ENCODE assay signal across 18 cellular contexts in genomic region chr1:227556288-227556687, GRCh38. TPM values are rescaled to one million over a fixed set of nuclear protein-coding genes. Genes with fewer than 3 reads are reported as not detected.
A peak's percentile ranks its signal among the peaks of the same experiment; 100 is the strongest.
DNase-seq lines count a peak whose midpoint lies in the region; ATAC-seq, FAIRE-seq and TF ChIP-seq lines count a peak whose summit lies in the region.
"Had no signal": no experiment of that assay in that cellular context is flagged by ENCODE, and none has a peak within 500 bp of the region (broad histone marks: within the 10 kb centered on the region; RNA-seq: fewer than 3 reads in every experiment).

No MANE protein-coding gene starts in this region.

- DNase-seq in HepG2 (ENCODE audit: low spot score) (no peak), right lobe of liver (no peak), bronchial epithelial cell (ENCODE audit: low read depth) (no peak), mucosa of descending colon (peak; percentile 52 to 57 (median 55)), smooth muscle cell (lab: John Stamatoyannopoulos, UW; ENCODE audit: unreplicated experiment) (no peak)
- DNase-seq: C1 segment of cervical spinal cord; Calu3; CD4-positive, alpha-beta memory T cell; COR-L47; DMS79; EL; GDM1; H9 had no signal

- no peak for TF ChIP-seq EP300 in HepG2 (IDR thresholded peaks at IDR 0.05; ENCODE audit: low read depth in 2 of 2, low read length in 2 of 2)
- TF ChIP-seq EP300 in HepG2 (CRISPR knock-in tag; IDR thresholded peaks at IDR 0.05; ENCODE audit: borderline replicate concordance): no peak

- peaks cover 8% of the 10 kb centered on the region for H3K9me3 ChIP-seq in HepG2 (ENCODE audit: low read length)
- peaks cover 0 to 12% (median 0%) of the 10 kb centered on the region in 4 donors for H3K9me3 ChIP-seq in right lobe of liver
- peaks cover 12% of the 10 kb centered on the region for H3K9me3 ChIP-seq in mucosa of descending colon
- H3K9me3 ChIP-seq in smooth muscle cell (replicated peaks; ENCODE audit: low read depth): no peaks in the 10 kb centered on the region

- TF ChIP-seq POLR2A in HepG2 (IDR thresholded peaks at IDR 0.05; ENCODE audit: insufficient read depth in 1 of 2, low read depth in 2 of 2, low read length in 2 of 2) (no peak), right lobe of liver (IDR thresholded peaks at IDR 0.05) (no peak)

- BruUV-seq in HepG2 (replicated peaks; lab: Mats Ljungman, UMichigan): no TSS peak

- ATAC-seq in HepG2 (no peak), right lobe of liver (no peak), mucosa of descending colon (peak; percentile 90), HG02610 (IDR thresholded peaks at IDR 0.05; ENCODE audit: unreplicated experiment) (no peak)
- ATAC-seq: GM12878, GM23338, HCT116 had no signal

- FAIRE-seq in HepG2 (lab: Jason Lieb, UNC) (no peak), bronchial epithelial cell (lab: Jason Lieb, UNC) (peak; percentile 50)
- FAIRE-seq: GM12878, GM19239 had no signal

- H2AFZ ChIP-seq in HepG2 (ENCODE audit: low read length): no peak overlapping the region
- no peak overlapping the region for H2AFZ ChIP-seq in smooth muscle cell (ENCODE audit: low read depth)
- H2AFZ ChIP-seq: GM23338 had no signal

- no peak for TF ChIP-seq CTCF in HepG2 (CRISPR knock-in tag; IDR thresholded peaks at IDR 0.05)
- TF ChIP-seq CTCF in right lobe of liver (IDR thresholded peaks at IDR 0.05): no peak
- no peak for TF ChIP-seq CTCF in bronchial epithelial cell (IDR thresholded peaks at IDR 0.05; ENCODE audit: insufficient read depth, low read length, severe bottlenecking)
- TF ChIP-seq CTCF in mucosa of descending colon (IDR thresholded peaks at IDR 0.05): no peak
- TF ChIP-seq CTCF in smooth muscle cell (IDR thresholded peaks at IDR 0.05; ENCODE audit: borderline replicate concordance, insufficient read depth, poor library complexity, severe bottlenecking): no peak

- no peak overlapping the region for H3K4me2 ChIP-seq in HepG2 (ENCODE audit: low read depth, low read length)
- H3K4me2 ChIP-seq in smooth muscle cell: no peak overlapping the region
- H3K4me2 ChIP-seq: GM23338 had no signal

- H3K4me1 ChIP-seq in HepG2 (ENCODE audit: insufficient read depth, low read length) (no peaks in the 10 kb centered on the region), right lobe of liver (no peaks in the 10 kb centered on the region), mucosa of descending colon (ENCODE audit: low read depth) (no peaks in the 10 kb centered on the region), smooth muscle cell (ENCODE audit: low read depth) (no peaks in the 10 kb centered on the region)

- CTCF ChIA-PET in HepG2 (lab: Yijun Ruan, JAX; ENCODE audit: low intra/inter-chr PET ratio, low total read pairs): no interaction called here

- POLR2A ChIA-PET in HepG2 (lab: Yijun Ruan, JAX): no interaction called here

- H3K79me2 ChIP-seq in HepG2 (ENCODE audit: insufficient read depth, low read length) (no peaks in the 10 kb centered on the region), smooth muscle cell (ENCODE audit: low read depth) (no peaks in the 10 kb centered on the region)

- H3F3A ChIP-seq in smooth muscle cell (ENCODE audit: low read depth): no peaks in the 10 kb centered on the region

- peaks cover 0 to 4% of the 10 kb centered on the region in 2 experiments; a peak in 1 of 5 replicates for H3K27me3 ChIP-seq in HepG2 (ENCODE audit: control insufficient read depth in 1 of 2, insufficient read depth in 2 of 2, low read length in 2 of 2)
- no peaks in the 10 kb centered on the region for H3K27me3 ChIP-seq in right lobe of liver
- H3K27me3 ChIP-seq in bronchial epithelial cell (ENCODE audit: control insufficient read depth, insufficient read depth, low read length): no peaks in the 10 kb centered on the region
- no peaks in the 10 kb centered on the region for H3K27me3 ChIP-seq in smooth muscle cell (ENCODE audit: low read depth)

- H3K4me3 ChIP-seq in HepG2 (replicated peaks in 1 of 3; ENCODE audit: insufficient read depth in 1 of 3, low read depth in 2 of 3, low read length in 3 of 3): no peak overlapping the region
- no peak overlapping the region for H3K4me3 ChIP-seq in right lobe of liver
- H3K4me3 ChIP-seq in bronchial epithelial cell (ENCODE audit: low read depth, low read length): no peak overlapping the region
- no peak overlapping the region for H3K4me3 ChIP-seq in mucosa of descending colon
- H3K4me3 ChIP-seq in smooth muscle cell: no peak overlapping the region
- H3K4me3 ChIP-seq: GM12878, GM23338 had no signal

- in situ Hi-C loops in HepG2 (cut with HindIII; ENCODE audit: extremely low pct_ligation_motif_present, low pct_unique_long_range_greater_than_20kb): no loop called here

- intact Hi-C loops in HepG2 (cut with micrococcal nuclease; ENCODE audit: unreplicated experiment): no loop called here
- intact Hi-C loops in right lobe of liver (cut with DNase I): no loop called here
- intact Hi-C loops in mucosa of descending colon (cut with DNase I, micrococcal nuclease): no loop called here

- H3K9ac ChIP-seq in HepG2 (ENCODE audit: insufficient read depth, low read depth, low read length) (no peak overlapping the region), smooth muscle cell (ENCODE audit: low read depth) (no peak overlapping the region)

- H3K27ac ChIP-seq in HepG2 (ENCODE audit: extremely low read length, insufficient read depth, low read length): no peak overlapping the region
- no peak overlapping the region for H3K27ac ChIP-seq in right lobe of liver
- no peak overlapping the region for H3K27ac ChIP-seq in smooth muscle cell (ENCODE audit: low read depth)

- 21% methylated on average over 7 of the region's 7 CpGs for WGBS in HepG2 (ENCODE audit: low lambda C conversion rate)
- WGBS in right lobe of liver (ENCODE audit: insufficient coverage, low coverage, low lambda C conversion rate, missing lambda C conversion rate): 93% methylated on average over 4 of the region's 7 CpGs
- 93% methylated on average over 7 of the region's 7 CpGs for whole genome bisulfite sequencing in smooth muscle cell (ENCODE audit: low lambda C conversion rate)

- H4K20me1 ChIP-seq in HepG2 (ENCODE audit: insufficient read depth, low read length): no peaks in the 10 kb centered on the region
- H4K20me1 ChIP-seq in smooth muscle cell (ENCODE audit: low read depth): no peaks in the 10 kb centered on the region

- TF ChIP-seq RAD21 in HepG2 (CRISPR knock-in tag; IDR thresholded peaks at IDR 0.05): no peak

- H3K36me3 ChIP-seq in HepG2 (replicated peaks in 1 of 2; ENCODE audit: control insufficient read depth in 1 of 2, insufficient read depth in 2 of 2, low read length in 2 of 2) (no peaks in the 10 kb centered on the region), right lobe of liver (no peaks in the 10 kb centered on the region), bronchial epithelial cell (ENCODE audit: control insufficient read depth, insufficient read depth, low read length) (no peaks in the 10 kb centered on the region), mucosa of descending colon (ENCODE audit: low read depth) (no peaks in the 10 kb centered on the region), smooth muscle cell (ENCODE audit: low read depth) (no peaks in the 10 kb centered on the region)

TF ChIP-seq in HepG2, 621 proteins besides CTCF, POLR2A, EP300 and RAD21:
- TF ChIP-seq TFAP4 (IDR thresholded peaks at IDR 0.05; ENCODE audit: borderline replicate concordance, low read depth): peak; percentile 32; the same call in 1 of the 2 replicates
- TF ChIP-seq SRY (CRISPR knock-in tag; IDR thresholded peaks at IDR 0.05): no peak

RNA-seq across cellular contexts. Expression of gene ZNF678, which starts 7.1 kb away (rescaled TPM):
- total RNA-seq in HepG2 (2016; rRNA removed; fragmentation: Illumina TruSeq; extraction: Trizol): 7.6 and 9.9 TPM in 2 replicates
- total RNA-seq in HepG2 (2016; cell fraction: cytosol; rRNA removed; fragmentation: Illumina TruSeq; extraction: Trizol; ENCODE audit: low read depth): 0.40 and 0.53 TPM in 2 replicates
- total RNA-seq in HepG2 (2016; cell fraction: insoluble cytoplasmic fraction; rRNA removed; fragmentation: Illumina TruSeq; extraction: Trizol): 7.4 and 9.3 TPM in 2 replicates
- total RNA-seq in HepG2 (2016; cell fraction: membrane; rRNA removed; fragmentation: Illumina TruSeq; extraction: Trizol): 1.8 and 2.4 TPM in 2 replicates
- total RNA-seq in HepG2 (2016; cell fraction: nucleus; rRNA removed; fragmentation: Illumina TruSeq; extraction: Trizol): 15.2 and 18.3 TPM in 2 replicates
- polyA plus RNA-seq in HepG2 (2011; rRNA removed): 1.6 and 2.0 TPM in 2 replicates
- polyA plus RNA-seq in HepG2 (2011; cell fraction: cytosol; rRNA removed): 0.75 and 0.87 TPM in 2 replicates
- polyA plus RNA-seq in HepG2 (2011; cell fraction: nucleus; rRNA removed): 1.7 and 1.9 TPM in 2 replicates
- polyA plus RNA-seq in HepG2 (2012): 1.9 and 2.2 TPM in 2 replicates
- polyA plus RNA-seq in HepG2 (2016; cell fraction: cytosol; fragmentation: Illumina TruSeq; extraction: Trizol; ENCODE audit: low read depth): 0.10 and 0.26 TPM in 2 replicates
- 4.4 and 4.6 TPM in 2 replicates for polyA plus RNA-seq in HepG2 (2016; cell fraction: insoluble cytoplasmic fraction; fragmentation: Illumina TruSeq; extraction: Trizol; ENCODE audit: low read depth)
- 0.60 and 0.65 TPM in 2 replicates for polyA plus RNA-seq in HepG2 (2016; cell fraction: membrane; fragmentation: Illumina TruSeq; extraction: Trizol; ENCODE audit: low read depth)
- 5.9 and 6.2 TPM in 2 replicates for polyA plus RNA-seq in HepG2 (2016; cell fraction: nucleus; fragmentation: Illumina TruSeq; extraction: Trizol; ENCODE audit: insufficient read depth, low read depth)
- 11.3 and 20.7 TPM in 2 replicates for polyA minus RNA-seq in HepG2 (2011; rRNA and poly(A)+ RNA removed; ENCODE audit: low replicate concordance)
- 3.2 and 5.0 TPM in 2 replicates for polyA minus RNA-seq in HepG2 (2011; cell fraction: cytosol; rRNA and poly(A)+ RNA removed)
- polyA minus RNA-seq in HepG2 (2011; cell fraction: nucleus; rRNA and poly(A)+ RNA removed): 31.5 and 33.5 TPM in 2 replicates
- 1 to 10 TPM; 2.4 to 4.8 (median 3.0) TPM for total RNA-seq in right lobe of liver
- 5.3 and 8.6 TPM in 2 replicates for total RNA-seq in bronchial epithelial cell
- total RNA-seq in mucosa of descending colon: 10 to 100 TPM in 1 of 3 donors, 1 to 10 TPM in 2; 6.8 to 10.4 (median 8.9) TPM
- total RNA-seq in smooth muscle cell: 8.7 and 10.3 TPM in 2 replicates
- polyA plus RNA-seq in smooth muscle cell: 1.1 and 2.1 TPM in 2 replicates

Comparison
In these comparisons a context has a peak if more than half of its experiments do, and no peak if none do; other contexts are left out.
1. DNase-seq: peak in mucosa of descending colon (3 of 3); none in HepG2 (single experiment), right lobe of liver (0 of 3), bronchial epithelial cell (single experiment) and smooth muscle cell (single experiment).